Comparison of ENCODE assay signal across 1 cellular context in genomic region chr1:234599617-234600417, GRCh38.
A peak's percentile ranks its signal among the peaks of the same experiment; 100 is the strongest.
TF ChIP-seq lines count a peak whose summit lies in the region.

No MANE protein-coding gene starts in this region.

TF ChIP-seq in HepG2, 621 proteins besides CTCF, POLR2A, EP300 and RAD21 (continued from another document):
- TF ChIP-seq ZNF710 (CRISPR knock-in tag; IDR thresholded peaks at IDR 0.05; ENCODE audit: borderline replicate concordance) (no peak; the same call in 1 of the 2 replicates), ZFP90 (CRISPR knock-in tag; IDR thresholded peaks at IDR 0.05; ENCODE audit: borderline replicate concordance) (peak; percentile 90; the same call in 1 of the 2 replicates), RNF2 (conservative IDR thresholded peaks at IDR 0.05; ENCODE audit: low read depth) (peak; percentile 88), PHF20 (CRISPR knock-in tag; IDR thresholded peaks at IDR 0.05) (0 out of 2 replicates have a peak, but pooled peaks have one; percentile 32)
